1 cellular context compared by ENCODE assay signal in genomic region chr3:48656841-48657281, GRCh38.
TF ChIP-seq lines count a peak whose summit lies in the region.

No MANE protein-coding gene starts in this region.

TF ChIP-seq in GM12878, 131 proteins besides CTCF, POLR2A, EP300 and RAD21:
- TF ChIP-seq ZNF384 (IDR thresholded peaks at IDR 0.05; ENCODE audit: borderline replicate concordance, low read depth, low read length) (no peak), ETV6 (conservative IDR thresholded peaks at IDR 0.05 in 1 of 2, IDR thresholded peaks at IDR 0.05 in 1 of 2; ENCODE audit: borderline replicate concordance in 1 of 2, low read depth in 1 of 2) (no peak), PRDM15 (CRISPR knock-in tag; IDR thresholded peaks at IDR 0.05) (no peak), IKZF2 (IDR thresholded peaks at IDR 0.05) (no peak), CREB1 (IDR thresholded peaks at IDR 0.05; ENCODE audit: low read depth) (no peak), SMAD5 (IDR thresholded peaks at IDR 0.05; ENCODE audit: low read depth) (no peak), SREBF1 (IDR thresholded peaks at IDR 0.05; ENCODE audit: low read length) (no peak), GABPA (IDR thresholded peaks at IDR 0.05; ENCODE audit: low read depth) (no peak), CHD2 (IDR thresholded peaks at IDR 0.05; ENCODE audit: borderline replicate concordance, low read depth, low read length) (no peak), EZH2 (IDR thresholded peaks at IDR 0.05; ENCODE audit: borderline replicate concordance, control insufficient read depth, low read depth, low read length) (no peak), HDGF (IDR thresholded peaks at IDR 0.05) (no peak), IRF5 (IDR thresholded peaks at IDR 0.05; ENCODE audit: borderline replicate concordance) (no peak)
TF ChIP-seq in GM12878: peak in this region for 0.
